ENCODE assay signal across 11 cellular contexts in genomic region chr2:43348904-43349725, GRCh38.
DNase-seq lines count a peak whose midpoint lies in the region; ATAC-seq, FAIRE-seq and TF ChIP-seq lines count a peak whose summit lies in the region.
"Had no signal": no experiment of that assay in that cellular context is flagged by ENCODE, and none has a peak within 500 bp of the region (broad histone marks: within the 10 kb centered on the region; RNA-seq: fewer than 3 reads in every experiment).

No MANE protein-coding gene starts in this region.

- H3K9me3 ChIP-seq in astrocyte (ENCODE audit: insufficient read depth, low read depth, low read length) (no peaks in the 10 kb centered on the region), left lung (no peaks in the 10 kb centered on the region)
- no peaks in the 10 kb centered on the region for H3K9me3 ChIP-seq in CD8-positive, alpha-beta memory T cell (ENCODE audit: low read length)

- H3K36me3 Mint-ChIP-seq in astrocyte (ENCODE audit: low read depth, unreplicated experiment), result peaks cover 2% of the 10 kb centered on the region
- H3K36me3 Mint-ChIP-seq in CD8-positive, alpha-beta memory T cell, result peaks cover 0 to 32% (median 2%) of the 10 kb centered on the region in 3 donors

- H3K27me3 ChIP-seq in astrocyte (ENCODE audit: insufficient read depth, low read length) (no peaks in the 10 kb centered on the region), left lung (no peaks in the 10 kb centered on the region)
- H3K27me3 ChIP-seq in CD8-positive, alpha-beta memory T cell (ENCODE audit: insufficient read depth, low read length, poor library complexity, severe bottlenecking), result no peaks in the 10 kb centered on the region

- H3K27me3 Mint-ChIP-seq in astrocyte (ENCODE audit: low read depth, unreplicated experiment), result no peaks in the 10 kb centered on the region
- H3K27me3 Mint-ChIP-seq in CD8-positive, alpha-beta memory T cell, result no peaks in the 10 kb centered on the region

- no peak for TF ChIP-seq CTCF in astrocyte (IDR thresholded peaks at IDR 0.05; ENCODE audit: insufficient read depth, low read depth, low read length)
- TF ChIP-seq CTCF in left lung (IDR thresholded peaks at IDR 0.05), result no peak

- H3K27ac ChIP-seq in astrocyte (ENCODE audit: low read depth, low read length), result no peak overlapping the region
- peak overlapping the region in 1 of 2 donors; percentile 74 for H3K27ac ChIP-seq in left lung
- no peak overlapping the region for H3K27ac ChIP-seq in CD8-positive, alpha-beta memory T cell (ENCODE audit: low read depth, low read length)
- H3K27ac ChIP-seq: C4-2B had no signal

- H3K27ac Mint-ChIP-seq in astrocyte (ENCODE audit: unreplicated experiment), result peak overlapping the region; percentile 19
- peak overlapping the region in 3 of 8 donors; percentile 30 to 62 (median 44) for H3K27ac Mint-ChIP-seq in CD8-positive, alpha-beta memory T cell

- no peaks in the 10 kb centered on the region for H3K36me3 ChIP-seq in astrocyte (ENCODE audit: insufficient read depth, low read length)
- H3K36me3 ChIP-seq in left lung, result no peaks in the 10 kb centered on the region
- no peaks in the 10 kb centered on the region for H3K36me3 ChIP-seq in CD8-positive, alpha-beta memory T cell (ENCODE audit: insufficient read depth, low read length)

- CTCF ChIA-PET in CD8-positive, alpha-beta memory T cell (lab: Charles Lee), result interaction anchor here (1.0 kb wide), 1 partner anchor 23 kb away, joined by 3 read pairs; no protein-coding TSS in a partner anchor

- H3K9me3 Mint-ChIP-seq in astrocyte (ENCODE audit: unreplicated experiment), result no peaks in the 10 kb centered on the region
- H3K9me3 Mint-ChIP-seq in CD8-positive, alpha-beta memory T cell, result no peaks in the 10 kb centered on the region

- H3K4me3 ChIP-seq in astrocyte (ENCODE audit: insufficient read depth, low read depth, low read length) (no peak overlapping the region), left lung (no peak overlapping the region)
- no peak overlapping the region for H3K4me3 ChIP-seq in CD8-positive, alpha-beta memory T cell (ENCODE audit: low read length)

- H2AFZ ChIP-seq in astrocyte (ENCODE audit: low read depth, low read length), result no peak overlapping the region

- ATAC-seq in left ventricle myocardium superior, result peak; percentile 9
- ATAC-seq in sciatic nerve, result peak; percentile 85
- ATAC-seq in left lung, result no peak
- ATAC-seq in HG02623 (IDR thresholded peaks at IDR 0.05; ENCODE audit: unreplicated experiment), result no peak
- ATAC-seq: HCT116 had no signal

- H3K79me2 ChIP-seq in astrocyte (ENCODE audit: insufficient read depth, low read length), result no peaks in the 10 kb centered on the region

- FAIRE-seq in astrocyte (lab: Jason Lieb, UNC), result no peak

- H3K4me1 Mint-ChIP-seq in astrocyte (ENCODE audit: low read depth, unreplicated experiment), result peaks cover 43% of the 10 kb centered on the region
- H3K4me1 Mint-ChIP-seq in CD8-positive, alpha-beta memory T cell, result peaks cover 0 to 4% (median 0%) of the 10 kb centered on the region in 3 donors

- no peak overlapping the region for H3K9ac ChIP-seq in astrocyte (ENCODE audit: low read length)

- H3K4me2 ChIP-seq in astrocyte (ENCODE audit: low read length), result no peak overlapping the region

- DNase-seq in EH (ENCODE audit: low read depth), result peak; percentile 88
- peak; percentile 50 for DNase-seq in astrocyte (ENCODE audit: low read depth)
- DNase-seq in left ventricle myocardium superior, result no peak
- no peak for DNase-seq in sciatic nerve (ENCODE audit: low spot score)
- DNase-seq in SHP77 treated with DMSO at 0.1 percent for 48 hours (lab: John Stamatoyannopoulos, UW), result no peak
- DNase-seq in left lung, result no peak
- no peak for DNase-seq in CD8-positive, alpha-beta memory T cell
- DNase-seq: stimulated activated CD4-positive, alpha-beta T cell treated with anti-CD3 and anti-CD28 coated beads, Interleukin-4, amount 100 ng/mL, for 4 hours had no signal

- POLR2A ChIA-PET in CD8-positive, alpha-beta memory T cell (lab: Charles Lee), result no interaction called here

- no peak overlapping the region for H3K4me3 Mint-ChIP-seq in astrocyte (ENCODE audit: unreplicated experiment)
- no peak overlapping the region for H3K4me3 Mint-ChIP-seq in CD8-positive, alpha-beta memory T cell

- intact Hi-C loops in left ventricle myocardium superior (cut with micrococcal nuclease) (no loop called here), sciatic nerve (cut with DNase I) (no loop called here), left lung (cut with DNase I) (no loop called here)

- H3K4me1 ChIP-seq in astrocyte (ENCODE audit: insufficient read depth, low read length) (peaks cover 19% of the 10 kb centered on the region), left lung (peaks cover 16 to 33% of the 10 kb centered on the region in 2 donors)
- no peaks in the 10 kb centered on the region for H3K4me1 ChIP-seq in CD8-positive, alpha-beta memory T cell (ENCODE audit: insufficient read depth, low read length)

- H4K20me1 ChIP-seq in astrocyte (ENCODE audit: insufficient read depth, low read length), result peaks cover 11% of the 10 kb centered on the region

Comparison
In these comparisons a context has a peak if more than half of its experiments do, and no peak if none do; other contexts are left out.
1. DNase-seq: peak in EH (single experiment) and astrocyte (single experiment); none in left ventricle myocardium superior (single experiment), sciatic nerve (single experiment), SHP77 treated with DMSO at 0.1 percent for 48 hours (single experiment), left lung (0 of 2) and CD8-positive, alpha-beta memory T cell (0 of 5).
2. ATAC-seq: peak in left ventricle myocardium superior (single experiment) and sciatic nerve (single experiment); none in left lung (single experiment) and HG02623 (single experiment).